Comparison of ENCODE assay signal across 24 cellular contexts in genomic region chr7:44498230-44498954, GRCh38. TPM values are rescaled to one million over a fixed set of nuclear protein-coding genes. Genes with fewer than 3 reads are reported as not detected.
DNase-seq lines count a peak whose midpoint lies in the region; ATAC-seq, FAIRE-seq and TF ChIP-seq lines count a peak whose summit lies in the region.
"Had no signal": no experiment of that assay in that cellular context is flagged by ENCODE, and none has a peak within 500 bp of the region (broad histone marks: within the 10 kb centered on the region; RNA-seq: fewer than 3 reads in every experiment).

No MANE protein-coding gene starts in this region.

- no peaks in the 10 kb centered on the region for H3K4me1 ChIP-seq in right cardiac atrium (ENCODE audit: control insufficient read depth, insufficient read depth, low read length)
- peaks cover 2 to 22% of the 10 kb centered on the region in 2 experiments; a peak in 3 of 5 replicates for H3K4me1 ChIP-seq in K562 (replicated peaks in 1 of 2; ENCODE audit: control insufficient read depth in 2 of 2, insufficient read depth in 2 of 2, low read length in 2 of 2)
- peaks cover 0 to 13% (median 0%) of the 10 kb centered on the region in 3 donors for H3K4me1 ChIP-seq in esophagus squamous epithelium
- H3K4me1 ChIP-seq: BLaER1 had no signal

- no peak for TF ChIP-seq RAD21 in K562 (CRISPR knock-in tag; conservative IDR thresholded peaks at IDR 0.05 in 1 of 2, IDR thresholded peaks at IDR 0.05 in 1 of 2)

- DNase-seq in Right ventricle myocardium inferior (ENCODE audit: missing footprints), result no peak
- no peak for DNase-seq in right cardiac atrium
- peak in 1 of 4 experiments; percentile 17 for DNase-seq in K562 (ENCODE audit: extremely low read depth in 1 of 4, low spot score in 3 of 4)
- peak; percentile 85 for DNase-seq in myocyte (ENCODE audit: low read depth)
- DNase-seq in esophagus squamous epithelium (lab: John Stamatoyannopoulos, UW), result no peak
- no peak for DNase-seq in GM12892 (ENCODE audit: insufficient read length)
- DNase-seq: CD4-positive, CD25-positive, alpha-beta regulatory T cell; DMS153; DND-41; H7; KBM-7; MM.1S; NCI-H1694; NCI-H2081; NCI-H2227 treated with DMSO at 0.1 percent for 48 hours; NCI-H526 treated with DMSO at 0.1 percent for 48 hours; SK-N-SH had no signal

- in situ Hi-C loops in K562 (cut with MboI), result no loop called here

- no peaks in the 10 kb centered on the region for H3K36me3 ChIP-seq in K562 (ENCODE audit: control insufficient read depth, insufficient read depth, low read length)
- no peaks in the 10 kb centered on the region for H3K36me3 ChIP-seq in esophagus squamous epithelium
- H3K36me3 ChIP-seq: BLaER1 had no signal

- no peak for TF ChIP-seq CTCF in K562 (IDR thresholded peaks at IDR 0.05 in 2 of 3, conservative IDR thresholded peaks at IDR 0.05 in 1 of 3; ENCODE audit: insufficient read depth in 2 of 3, low read depth in 1 of 3, low read length in 3 of 3)
- no peak for TF ChIP-seq CTCF in esophagus squamous epithelium (IDR thresholded peaks at IDR 0.05)

- intact Hi-C loops in Right ventricle myocardium inferior (cut with DNase I), result loop anchor here (10.0 kb wide), 1 partner anchor 346 kb away; the partner anchor contains the start of gene H2AZ2
- intact Hi-C loops in right cardiac atrium (cut with DNase I), result no loop called here
- intact Hi-C loops in K562 (cut with micrococcal nuclease), result loop anchor here (5.0 kb wide), 1 partner anchor 69 kb away; no protein-coding TSS in a partner anchor
- intact Hi-C loops in esophagus squamous epithelium (cut with DNase I), result no loop called here

- H3K9ac ChIP-seq in K562 (ENCODE audit: insufficient read depth in 1 of 2, low read depth in 2 of 2, low read length in 2 of 2), result no peak overlapping the region
- H3K9ac ChIP-seq: BLaER1, SK-N-SH had no signal

- CTCF ChIA-PET in K562 (lab: Yijun Ruan, JAX; ENCODE audit: low intra/inter-chr PET ratio), result no interaction called here

- peak overlapping the region; percentile 1; the same call in 1 of the 2 replicates for H3K4me2 ChIP-seq in K562 (ENCODE audit: insufficient read depth, low read length)
- H3K4me2 ChIP-seq: BLaER1, SK-N-SH had no signal

- FAIRE-seq in K562 (lab: Jason Lieb, UNC) (peak; percentile 15), GM12892 (lab: Jason Lieb, UNC) (no peak)
- FAIRE-seq: GM18507 had no signal

- no peaks in the 10 kb centered on the region for H3K9me1 ChIP-seq in K562 (ENCODE audit: control insufficient read depth, insufficient read depth, low read length)

- H3K9me3 ChIP-seq in right cardiac atrium (ENCODE audit: control insufficient read depth, low read length) (no peaks in the 10 kb centered on the region), K562 (replicated peaks; ENCODE audit: control insufficient read depth, insufficient read depth, low read depth, low read length) (no peaks in the 10 kb centered on the region), esophagus squamous epithelium (no peaks in the 10 kb centered on the region)
- H3K9me3 ChIP-seq: BLaER1, SK-N-SH had no signal

- TF ChIP-seq EP300 in K562 (IDR thresholded peaks at IDR 0.05; ENCODE audit: low read length), result no peak

- no peaks in the 10 kb centered on the region for H3K79me2 ChIP-seq in K562 (ENCODE audit: control insufficient read depth, insufficient read depth, low read length)

- H4K20me1 ChIP-seq in K562 (replicated peaks; ENCODE audit: control insufficient read depth, insufficient read depth, low read length), result no peaks in the 10 kb centered on the region
- H4K20me1 ChIP-seq: BLaER1 had no signal

- H2AFZ ChIP-seq in K562 (ENCODE audit: low read depth, low read length), result peak overlapping the region; percentile 74

- ATAC-seq in Right ventricle myocardium inferior (peak; percentile 46), right cardiac atrium (no peak), K562 (peak; percentile 39), GM21723 (IDR thresholded peaks at IDR 0.05; ENCODE audit: unreplicated experiment) (no peak)

- POLR2A ChIA-PET in K562 (lab: Yijun Ruan, JAX), result interaction anchor here (0.7 to 1.1 kb wide), 2 partner anchors 14 to 36 kb away, joined by 3 to 4 read pairs; no protein-coding TSS in a partner anchor

- BruUV-seq in K562 (replicated peaks; lab: Mats Ljungman, UMichigan), result no TSS peak

- H3K27ac ChIP-seq in right cardiac atrium (ENCODE audit: low read length) (no peak overlapping the region), K562 (ENCODE audit: extremely low read depth, low read depth, low read length) (no peak overlapping the region), esophagus squamous epithelium (no peak overlapping the region)
- H3K27ac ChIP-seq: 22Rv1, BLaER1, RWPE1 had no signal

- WGBS in right cardiac atrium, result 34% methylated on average over 4 of the region's 4 CpGs
- 7% methylated on average over 4 of the region's 4 CpGs for WGBS in K562 (ENCODE audit: insufficient coverage, low coverage, missing lambda C conversion rate)
- 52 to 55% methylated on average over 4 of the region's 4 CpGs for WGBS in esophagus squamous epithelium, 2 donors

- H3K27me3 ChIP-seq in right cardiac atrium (ENCODE audit: control insufficient read depth, insufficient read depth) (no peaks in the 10 kb centered on the region), K562 (ENCODE audit: control insufficient read depth in 2 of 2, insufficient read depth in 2 of 2, low read length in 2 of 2) (no peaks in the 10 kb centered on the region), esophagus squamous epithelium (peaks cover 0 to 11% (median 0%) of the 10 kb centered on the region in 4 donors)
- H3K27me3 ChIP-seq: BLaER1 had no signal

- no peak for TF ChIP-seq POLR2A in K562 (conservative IDR thresholded peaks at IDR 0.05)
- TF ChIP-seq POLR2A in esophagus squamous epithelium (IDR thresholded peaks at IDR 0.05), result no peak
- TF ChIP-seq POLR2A in GM12892 (IDR thresholded peaks at IDR 0.05; ENCODE audit: low read depth, low read length), result no peak

- H3K4me3 ChIP-seq in right cardiac atrium (ENCODE audit: low read length) (no peak overlapping the region), K562 (no peak overlapping the region), esophagus squamous epithelium (no peak overlapping the region)
- H3K4me3 ChIP-seq: BLaER1 had no signal

TF ChIP-seq in K562, 482 proteins besides CTCF, POLR2A, EP300 and RAD21 (continues in another document):
- peak; percentile 67 for TF ChIP-seq CBFA2T3 (IDR thresholded peaks at IDR 0.05)
- TF ChIP-seq TCF3 (CRISPR knock-in tag; IDR thresholded peaks at IDR 0.05), result peak; percentile 59

RNA-seq across cellular contexts. Expression of gene NUDCD3, which starts 7.9 kb away (rescaled TPM):
- total RNA-seq in Right ventricle myocardium inferior (112 TPM), right cardiac atrium (100 to 1,000 TPM in 3 of 4 donors, 10 to 100 TPM in 1; 92.4 to 108 (median 104) TPM), K562 (2014; rRNA removed) (38.9 and 44.2 TPM in 2 replicates), K562 (2014; rRNA removed; fragmentation: Illumina TruSeq; extraction: Trizol) (34.1 and 34.5 TPM in 2 replicates), K562 (2015; rRNA removed; fragmentation: Illumina TruSeq; extraction: Trizol) (32.2 and 36.5 TPM in 2 replicates), K562 (2021) (64.2 and 67.5 TPM in 2 replicates), myocyte (84.3 and 101 TPM in 2 replicates), esophagus squamous epithelium (10 to 100 TPM; 33.5 to 54.0 (median 47.0) TPM)
- polyA plus RNA-seq in right cardiac atrium (29.0 TPM), K562 (2011; rRNA removed) (44.1 and 48.8 TPM in 2 replicates), K562 (2014; fragmentation: Illumina TruSeq; extraction: Trizol) (36.6 and 42.6 TPM in 2 replicates), K562 (2014; fragmentation: Nextera tagmentation; extraction: Ambion mirVana) (10 to 100 TPM; 24.8 to 51.1 TPM), K562 (2014; rRNA removed) (33.2 and 37.9 TPM in 2 replicates)
- 63.6 and 73.8 TPM in 2 replicates for total RNA-seq in K562 (2011; cell fraction: chromatin; rRNA removed; ENCODE audit: low replicate concordance)
- 37.4 and 47.0 TPM in 2 replicates for total RNA-seq in K562 (2011; cell fraction: nucleolus; rRNA removed)
- total RNA-seq in K562 (2011; cell fraction: nucleoplasm; rRNA removed), result 50.4 and 63.1 TPM in 2 replicates
- polyA plus RNA-seq in K562 (2011; cell fraction: cytosol; rRNA removed), result 31.6 and 43.3 TPM in 2 replicates
- 40.4 and 53.9 TPM in 2 replicates for polyA plus RNA-seq in K562 (2011; cell fraction: nucleus; rRNA removed)
- polyA plus RNA-seq in K562 (2012), result 43.7 and 44.4 TPM in 2 replicates
- polyA minus RNA-seq in K562 (2011; rRNA and poly(A)+ RNA removed), result 87.8 and 95.8 TPM in 2 replicates
- 34.4 and 44.3 TPM in 2 replicates for polyA minus RNA-seq in K562 (2011; cell fraction: cytosol; rRNA and poly(A)+ RNA removed)
- 27.1 and 34.5 TPM in 2 replicates for polyA minus RNA-seq in K562 (2011; cell fraction: nucleus; rRNA and poly(A)+ RNA removed)
- 142 TPM for polyA plus RNA-seq in myocyte (2012)
- 36.7 TPM for polyA plus RNA-seq in GM12892 (2012; ENCODE audit: missing spikeins)

RNA-seq across cellular contexts. Expression of gene NPC1L1, which starts 42.7 kb away (rescaled TPM):
- 0.05 TPM for total RNA-seq in Right ventricle myocardium inferior
- total RNA-seq in right cardiac atrium, result under 1 TPM in 2 of 4 donors, not detected in 2; 0.06 to 0.08 TPM
- polyA plus RNA-seq in right cardiac atrium, result 0.05 TPM
- 0.26 and 0.81 TPM in 2 replicates for total RNA-seq in K562 (2011; cell fraction: chromatin; rRNA removed; ENCODE audit: low replicate concordance)
- 0.33 and 0.39 TPM in 2 replicates for total RNA-seq in K562 (2011; cell fraction: nucleolus; rRNA removed)
- 0.15 and 0.37 TPM in 2 replicates for total RNA-seq in K562 (2011; cell fraction: nucleoplasm; rRNA removed)
- 0.18 TPM in 1 of 2 replicates, not detected in the other for total RNA-seq in K562 (2014; rRNA removed)
- total RNA-seq in K562 (2014; rRNA removed; fragmentation: Illumina TruSeq; extraction: Trizol), result not detected in 2 replicates
- total RNA-seq in K562 (2015; rRNA removed; fragmentation: Illumina TruSeq; extraction: Trizol), result not detected in 2 replicates
- 0.02 and 0.07 TPM in 2 replicates for total RNA-seq in K562 (2021)
- polyA plus RNA-seq in K562 (2011; rRNA removed), result 0.08 and 0.14 TPM in 2 replicates
- polyA plus RNA-seq in K562 (2011; cell fraction: cytosol; rRNA removed), result 0.10 and 0.18 TPM in 2 replicates
- 0.74 and 1.1 TPM in 2 replicates for polyA plus RNA-seq in K562 (2011; cell fraction: nucleus; rRNA removed)
- 0.08 and 0.11 TPM in 2 replicates for polyA plus RNA-seq in K562 (2012)
- 0.01 and 0.06 TPM in 2 replicates for polyA plus RNA-seq in K562 (2014; fragmentation: Illumina TruSeq; extraction: Trizol)
- polyA plus RNA-seq in K562 (2014; fragmentation: Nextera tagmentation; extraction: Ambion mirVana), result not detected
- 0.07 TPM in 1 of 2 replicates, not detected in the other for polyA plus RNA-seq in K562 (2014; rRNA removed)
- polyA minus RNA-seq in K562 (2011; rRNA and poly(A)+ RNA removed), result 0.06 and 0.11 TPM in 2 replicates
- polyA minus RNA-seq in K562 (2011; cell fraction: cytosol; rRNA and poly(A)+ RNA removed), result not detected in 2 replicates
- 0.13 and 0.44 TPM in 2 replicates for polyA minus RNA-seq in K562 (2011; cell fraction: nucleus; rRNA and poly(A)+ RNA removed)
- total RNA-seq in myocyte, result not detected in 2 replicates
- polyA plus RNA-seq in myocyte (2012), result 0.01 TPM
- total RNA-seq in esophagus squamous epithelium, result under 1 TPM in 2 of 4 donors, not detected in 2; 0.08 to 0.19 TPM
- 0.08 TPM for polyA plus RNA-seq in GM12892 (2012; ENCODE audit: missing spikeins)
- total RNA-seq: H7, HT1080, NCI-H460 had no signal
- polyA plus RNA-seq: SK-N-SH had no signal

Comparison
In these comparisons a context has a peak if more than half of its experiments do, and no peak if none do; other contexts are left out.
1. ATAC-seq: peak in Right ventricle myocardium inferior (single experiment) and K562 (single experiment); none in right cardiac atrium (0 of 2) and GM21723 (single experiment).
2. intact Hi-C loops: an anchor here in Right ventricle myocardium inferior (10.0 kb wide) and K562 (5.0 kb wide); none called in right cardiac atrium and esophagus squamous epithelium.